ENCODE assay signal across 10 cellular contexts in genomic region chr11:61923166-61924015, GRCh38. TPM values are rescaled to one million over a fixed set of nuclear protein-coding genes. Genes with fewer than 3 reads are reported as not detected.
DNase-seq lines count a peak whose midpoint lies in the region; ATAC-seq lines count a peak whose summit lies in the region.
"Had no signal": no experiment of that assay in that cellular context is flagged by ENCODE, and none has a peak within 500 bp of the region (broad histone marks: within the 10 kb centered on the region; RNA-seq: fewer than 3 reads in every experiment).

No MANE protein-coding gene starts in this region.

- WGBS in adipose tissue, 3 donors = 37 to 48% (median 40%) methylated on average over 17 of the region's 17 CpGs
- 28% methylated on average over 17 of the region's 17 CpGs for WGBS in right cardiac atrium

- H3K27ac ChIP-seq in adipose tissue (ENCODE audit: low read depth, low read length) (peak overlapping the region; percentile 61), right cardiac atrium (ENCODE audit: low read length) (peak overlapping the region; percentile 86)

- peaks cover 10% of the 10 kb centered on the region for H3K4me1 ChIP-seq in right cardiac atrium (ENCODE audit: control insufficient read depth, insufficient read depth, low read length)

- intact Hi-C loops in right cardiac atrium (cut with DNase I) (no loop called here), sciatic nerve (cut with DNase I) (no loop called here)

- no peaks in the 10 kb centered on the region for H3K9me3 ChIP-seq in right cardiac atrium (ENCODE audit: control insufficient read depth, low read length)

- H3K4me3 ChIP-seq in right cardiac atrium (ENCODE audit: low read length) = no peak overlapping the region

- DNase-seq in H4 (ENCODE audit: low spot score) (peak; percentile 67), right cardiac atrium (peak; percentile 72 to 92 (median 89)), sciatic nerve (ENCODE audit: low spot score) (peak; percentile 87)
- DNase-seq: naive B cell had no signal

- peak; percentile 80 to 81 for ATAC-seq in right cardiac atrium
- peak; percentile 90 for ATAC-seq in sciatic nerve
- ATAC-seq in GM19463 (IDR thresholded peaks at IDR 0.05; ENCODE audit: unreplicated experiment) = no peak
- ATAC-seq in GM21786 (IDR thresholded peaks at IDR 0.05; ENCODE audit: unreplicated experiment) = no peak
- ATAC-seq in HG02840 (IDR thresholded peaks at IDR 0.05; ENCODE audit: low FRiP score, unreplicated experiment) = no peak
- no peak for ATAC-seq in GM18511 (IDR thresholded peaks at IDR 0.05; ENCODE audit: unreplicated experiment)

- no peaks in the 10 kb centered on the region for H3K27me3 ChIP-seq in right cardiac atrium (ENCODE audit: control insufficient read depth, insufficient read depth)

RNA-seq across cellular contexts. Expression of gene RAB3IL1, which starts 6.0 kb away (rescaled TPM):
- total RNA-seq in H4 (2014; rRNA removed; shearing (Covaris generic)) = 2.3 and 7.4 TPM in 2 replicates
- polyA plus RNA-seq in adipose tissue (10 to 100 TPM in 2 of 3 donors, 1 to 10 TPM in 1; 4.0 to 44.5 (median 16.4) TPM), right cardiac atrium (9.7 TPM)
- total RNA-seq in right cardiac atrium (10 to 100 TPM; 12.0 to 18.9 (median 14.9) TPM), sciatic nerve (70.5 TPM)

RNA-seq across cellular contexts. Expression of gene BEST1, which starts 26.8 kb away (rescaled TPM):
- 0.39 and 0.62 TPM in 2 replicates for total RNA-seq in H4 (2014; rRNA removed; shearing (Covaris generic))
- 10 to 100 TPM in 1 of 3 donors, 1 to 10 TPM in 2; 3.0 to 14.8 (median 5.2) TPM for polyA plus RNA-seq in adipose tissue
- 1 to 10 TPM; 2.9 to 4.6 (median 3.2) TPM for total RNA-seq in right cardiac atrium
- polyA plus RNA-seq in right cardiac atrium = 4.6 TPM
- total RNA-seq in sciatic nerve = 31.3 TPM
- total RNA-seq: HT1080 had no signal

RNA-seq across cellular contexts. Expression of gene FADS3, which starts 32.0 kb away (rescaled TPM):
- total RNA-seq in H4 (2014; rRNA removed; shearing (Covaris generic)) = 34.8 and 47.1 TPM in 2 replicates
- polyA plus RNA-seq in adipose tissue = 100 to 1,000 TPM in 1 of 3 donors, 10 to 100 TPM in 2; 32.5 to 267 (median 64.1) TPM
- total RNA-seq in right cardiac atrium = 10 to 100 TPM; 37.5 to 50.1 (median 42.5) TPM
- 43.1 TPM for polyA plus RNA-seq in right cardiac atrium
- 127 TPM for total RNA-seq in sciatic nerve

RNA-seq across cellular contexts. Expression of gene FTH1, which starts 44.0 kb away (rescaled TPM):
- 966 and 1,264 TPM in 2 replicates for total RNA-seq in H4 (2014; rRNA removed; shearing (Covaris generic))
- polyA plus RNA-seq in adipose tissue = over 10,000 TPM in 1 of 3 donors, 1,000 to 10,000 TPM in 2; 2,935 to 16,025 (median 7,473) TPM
- total RNA-seq in right cardiac atrium = 1,000 to 10,000 TPM; 2,632 to 3,447 (median 3,097) TPM
- 3,090 TPM for polyA plus RNA-seq in right cardiac atrium
- total RNA-seq in sciatic nerve = 4,297 TPM

Comparison
In these comparisons a context has a peak if more than half of its experiments do, and no peak if none do; other contexts are left out.
1. ATAC-seq: peak in right cardiac atrium (2 of 2) and sciatic nerve (single experiment); none in GM19463 (single experiment), GM21786 (single experiment), HG02840 (single experiment) and GM18511 (single experiment).
2. Peak in every context shown above with its lines, with median percentiles within 50 percentile points of each other: DNase-seq.